8 cellular contexts compared by ENCODE assay signal in genomic region chr15:40806672-40807027, GRCh38. TPM values are rescaled to one million over a fixed set of nuclear protein-coding genes. Genes with fewer than 3 reads are reported as not detected.
DNase-seq lines count a peak whose midpoint lies in the region; ATAC-seq and TF ChIP-seq lines count a peak whose summit lies in the region.

No MANE protein-coding gene starts in this region.

- no peaks in the 10 kb centered on the region for H3K27me3 ChIP-seq in duodenal mucosa (ENCODE audit: control insufficient read depth in 1 of 2, insufficient read depth in 2 of 2, low read length in 2 of 2)

- peaks cover 28 to 36% of the 10 kb centered on the region in 2 donors for H3K4me1 ChIP-seq in duodenal mucosa (ENCODE audit: control insufficient read depth in 1 of 2, insufficient read depth in 2 of 2, low read length in 2 of 2)

- H3K9me3 ChIP-seq in duodenal mucosa (ENCODE audit: control insufficient read depth in 1 of 2, low read length in 2 of 2): no peaks in the 10 kb centered on the region

- H3K4me3 ChIP-seq in LNCaP clone FGC (ENCODE audit: low read depth, low read length) (peak overlapping the region; percentile 67), duodenal mucosa (ENCODE audit: low read depth in 1 of 2, low read length in 2 of 2) (peak overlapping the region; percentile 99 to 100)

- H3K27ac Mint-ChIP-seq in CD14-positive monocyte: peak overlapping the region; percentile 86 to 97 (median 94)
- peak overlapping the region; percentile 97 for H3K27ac Mint-ChIP-seq in neural crest cell (ENCODE audit: unreplicated experiment)

- in situ Hi-C loops in KBM-7 (cut with MboI; ENCODE audit: low pct_unique_long_range_greater_than_20kb, low sequenced_read_pairs): no loop called here

- H3K9me3 Mint-ChIP-seq in CD14-positive monocyte (peaks cover 0 to 2% (median 0%) of the 10 kb centered on the region in 7 donors), neural crest cell (no peaks in the 10 kb centered on the region)

- H3K4me3 Mint-ChIP-seq in CD14-positive monocyte: peak overlapping the region; percentile 97
- H3K4me3 Mint-ChIP-seq in neural crest cell: peak overlapping the region; percentile 93

- peaks cover 27% of the 10 kb centered on the region for H3K4me1 Mint-ChIP-seq in CD14-positive monocyte
- H3K4me1 Mint-ChIP-seq in neural crest cell: peaks cover 26% of the 10 kb centered on the region

- H3K27me3 Mint-ChIP-seq in CD14-positive monocyte (ENCODE audit: low read depth in 3 of 3): peaks cover 0 to 3% (median 3%) of the 10 kb centered on the region in 3 donors
- H3K27me3 Mint-ChIP-seq in neural crest cell (ENCODE audit: low read depth): no peaks in the 10 kb centered on the region

- peak overlapping the region; percentile 100 for H3K9ac ChIP-seq in duodenal mucosa (ENCODE audit: low read depth in 1 of 2, low read length in 2 of 2)

- intact Hi-C loops in CD14-positive monocyte (cut with micrococcal nuclease): loop anchor here (1.0 to 10.0 kb wide), 5 partner anchors 46 to 112 kb away; partner anchors contain the start of genes RAD51 (in 1 of the 2), RMDN3 (in 1 of the 2) and VPS18 (in 1 of the 2)

- peak overlapping the region; percentile 97 for H3K27ac ChIP-seq in duodenal mucosa (ENCODE audit: low read depth, low read length)

- peaks cover 9 to 18% of the 10 kb centered on the region in 2 donors for H3K36me3 ChIP-seq in duodenal mucosa (ENCODE audit: control insufficient read depth in 1 of 2, insufficient read depth in 2 of 2, low read length in 2 of 2)

- no peak for DNase-seq in CD14-positive monocyte (ENCODE audit: low spot score)
- no peak for DNase-seq in LNCaP clone FGC (ENCODE audit: low read depth)
- DNase-seq in neural crest cell (ENCODE audit: low read depth, low spot score): no peak
- DNase-seq in NCI-H1105 (lab: John Stamatoyannopoulos, UW): no peak
- no peak for DNase-seq in stimulated activated CD4-positive, alpha-beta T cell treated with anti-CD3 and anti-CD28 coated beads, Interleukin-2, amount 100 ng/mL, for 24 hours
- no peak for DNase-seq in KBM-7

- H3K36me3 Mint-ChIP-seq in CD14-positive monocyte: peaks cover 20 to 41% of the 10 kb centered on the region in 2 donors
- H3K36me3 Mint-ChIP-seq in neural crest cell (ENCODE audit: low read depth): peaks cover 2% of the 10 kb centered on the region

- TF ChIP-seq CTCF in CD14-positive monocyte (IDR thresholded peaks at IDR 0.05) (no peak), LNCaP clone FGC (IDR thresholded peaks at IDR 0.05; ENCODE audit: control insufficient read depth, extremely low read depth, insufficient read depth) (no peak), neural crest cell (conservative IDR thresholded peaks at IDR 0.05) (no peak)

- ATAC-seq in HG03097 (IDR thresholded peaks at IDR 0.05; ENCODE audit: low FRiP score, unreplicated experiment): no peak

RNA-seq across cellular contexts. Expression of gene ZFYVE19, which starts 0.2 kb away (rescaled TPM):
- polyA plus RNA-seq in CD14-positive monocyte: 10 to 100 TPM in 1 of 2 donors, 1 to 10 TPM in 1; 8.2 to 10.3 TPM
- 24.2 and 25.5 TPM in 2 replicates for total RNA-seq in neural crest cell

RNA-seq across cellular contexts. Expression of gene DNAJC17, which starts 0.6 kb away (rescaled TPM):
- 10 to 100 TPM; 15.7 to 21.5 TPM for polyA plus RNA-seq in CD14-positive monocyte
- 39.3 and 44.5 TPM in 2 replicates for total RNA-seq in neural crest cell

RNA-seq across cellular contexts. Expression of gene PPP1R14D, which starts 21.9 kb away (rescaled TPM):
- polyA plus RNA-seq in CD14-positive monocyte: not detected
- total RNA-seq in neural crest cell: not detected in 2 replicates

RNA-seq across cellular contexts. Expression of gene C15orf62, which starts 36.9 kb away (rescaled TPM):
- polyA plus RNA-seq in CD14-positive monocyte: under 1 TPM in 1 of 2 donors, not detected in 1; 0.23 TPM
- 0.44 and 0.61 TPM in 2 replicates for total RNA-seq in neural crest cell

RNA-seq across cellular contexts. Expression of gene SPINT1, which starts 37.2 kb away (rescaled TPM):
- 10 to 100 TPM; 17.1 to 21.5 TPM for polyA plus RNA-seq in CD14-positive monocyte
- 1.0 and 1.3 TPM in 2 replicates for total RNA-seq in neural crest cell
